In genomic region chr1:190738321-190738720, GRCh38 we compare ENCODE assay signal across 17 cellular contexts.
"Had no signal": no experiment of that assay in that cellular context is flagged by ENCODE, and none has a peak within 500 bp of the region (broad histone marks: within the 10 kb centered on the region; RNA-seq: fewer than 3 reads in every experiment).

No MANE protein-coding gene starts in this region.

- DNase-seq: activated B cell treated with CpG ODN at 0.5 μM for 24 hours; activated CD4-positive, alpha-beta T cell treated with anti-CD3 and anti-CD28 coated beads, Interleukin-2, amount 10 ng/mL, durations not matched to agents 24 days and 14 days; activated naive CD4-positive, alpha-beta T cell; effector memory CD8-positive, alpha-beta T cell; erythroblast; foreskin keratinocyte; left lung; pancreas; stimulated activated CD4-positive, alpha-beta T cell treated with anti-CD3 and anti-CD28 coated beads, Interleukin-15, amount 100 ng/mL, for 24 hours; stimulated activated CD4-positive, alpha-beta T cell treated with anti-CD3 and anti-CD28 coated beads, Interleukin-4, amount 100 ng/mL, for 24 hours; stomach had no signal

- H3K4me1 Mint-ChIP-seq: activated B cell treated with CpG ODN at 0.5 μM for 24 hours; activated CD4-positive, alpha-beta T cell treated with anti-CD3 and anti-CD28 coated beads, Interleukin-2, amount 10 ng/mL, durations not matched to agents 24 days and 14 days; central memory CD8-positive, alpha-beta T cell; memory B cell had no signal

- H3K4me3 ChIP-seq: left lung, pancreas, stomach, thoracic aorta had no signal

- H3K27ac Mint-ChIP-seq: activated B cell treated with CpG ODN at 0.5 μM for 24 hours; activated CD4-positive, alpha-beta T cell treated with anti-CD3 and anti-CD28 coated beads, Interleukin-2, amount 10 ng/mL, durations not matched to agents 24 days and 14 days; activated T-helper 1 cell treated with anti-CD3 and anti-CD28 coated beads, Interleukin-12 subunit alpha, Interleukin-12 subunit beta, Interleukin-2, Interleukin-4 antibody, amounts not matched to agents 30 ng/mL and 10 ng/mL and 1 ng/mL, durations not matched to agents 14 hours and 24 hours and 36 hours; dendritic cell treated with granulocyte-macrophage colony-stimulating factor and Interleukin-4, amounts not matched to agents 40 ng/mL and 50 ng/mL, for 4 days; effector memory CD8-positive, alpha-beta T cell; memory B cell; T-helper 1 cell treated with Interleukin-12 subunit alpha and Interleukin-12 subunit beta and Interleukin-4 antibody, amounts not matched to agents 30 μg/mL and 1 μg/mL, for 36 hours had no signal

- H3K9me3 Mint-ChIP-seq: activated CD4-positive, alpha-beta T cell treated with anti-CD3 and anti-CD28 coated beads, Interleukin-2, amount 10 ng/mL, durations not matched to agents 24 days and 14 days; activated T-helper 1 cell treated with anti-CD3 and anti-CD28 coated beads, Interleukin-12 subunit alpha, Interleukin-12 subunit beta, Interleukin-2, Interleukin-4 antibody, amounts not matched to agents 30 ng/mL and 10 ng/mL and 1 ng/mL, durations not matched to agents 14 hours and 24 hours and 36 hours; dendritic cell treated with granulocyte-macrophage colony-stimulating factor and Interleukin-4, amounts not matched to agents 40 ng/mL and 50 ng/mL, for 4 days; T-helper 1 cell treated with Interleukin-12 subunit alpha and Interleukin-12 subunit beta and Interleukin-4 antibody, amounts not matched to agents 30 μg/mL and 1 μg/mL, for 36 hours had no signal

- H3K27me3 Mint-ChIP-seq: activated B cell treated with CpG ODN at 0.5 μM for 24 hours; activated CD4-positive, alpha-beta T cell treated with anti-CD3 and anti-CD28 coated beads, Interleukin-2, amount 10 ng/mL, durations not matched to agents 24 days and 14 days; central memory CD8-positive, alpha-beta T cell; dendritic cell treated with granulocyte-macrophage colony-stimulating factor and Interleukin-4, amounts not matched to agents 40 ng/mL and 50 ng/mL, for 4 days; effector memory CD8-positive, alpha-beta T cell; memory B cell had no signal

- H3K36me3 Mint-ChIP-seq: memory B cell had no signal

- ATAC-seq: effector memory CD8-positive, alpha-beta T cell; foreskin keratinocyte; left lung; pancreas had no signal

- H3K4me3 Mint-ChIP-seq: activated B cell treated with CpG ODN at 0.5 μM for 24 hours; activated CD4-positive, alpha-beta T cell treated with anti-CD3 and anti-CD28 coated beads, Interleukin-2, amount 10 ng/mL, durations not matched to agents 24 days and 14 days; activated T-helper 1 cell treated with anti-CD3 and anti-CD28 coated beads, Interleukin-12 subunit alpha, Interleukin-12 subunit beta, Interleukin-2, Interleukin-4 antibody, amounts not matched to agents 30 ng/mL and 10 ng/mL and 1 ng/mL, durations not matched to agents 14 hours and 24 hours and 36 hours; central memory CD8-positive, alpha-beta T cell; dendritic cell treated with granulocyte-macrophage colony-stimulating factor and Interleukin-4, amounts not matched to agents 40 ng/mL and 50 ng/mL, for 4 days; effector memory CD8-positive, alpha-beta T cell; memory B cell; T-helper 1 cell treated with Interleukin-12 subunit alpha and Interleukin-12 subunit beta and Interleukin-4 antibody, amounts not matched to agents 30 μg/mL and 1 μg/mL, for 36 hours had no signal
